ENCODE assay signal across 35 cellular contexts in the genomic region with DNA sequence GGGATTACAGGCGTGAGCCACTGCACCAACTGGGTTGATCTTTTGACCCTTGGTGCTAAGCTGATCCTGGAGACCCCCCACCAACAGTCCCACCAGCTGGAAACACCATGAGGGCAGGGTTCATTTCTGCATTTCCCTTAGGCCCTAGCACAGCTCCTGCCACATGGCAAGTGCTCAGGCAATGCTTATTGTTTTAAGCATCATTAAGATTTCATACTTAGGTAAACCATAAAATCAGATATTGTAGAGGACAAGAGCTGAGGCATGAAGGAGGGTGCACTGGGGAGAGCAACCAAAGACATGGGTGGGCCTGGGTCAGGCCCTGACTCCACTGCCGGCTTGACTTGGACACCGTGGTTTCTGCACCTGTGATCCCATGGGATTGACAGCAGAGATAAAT. TPM values are rescaled to one million over a fixed set of nuclear protein-coding genes. Genes with fewer than 3 reads are reported as not detected.
"Had no signal": no experiment of that assay in that cellular context is flagged by ENCODE, and none has a peak within 500 bp of the region (broad histone marks: within the 10 kb centered on the region; RNA-seq: fewer than 3 reads in every experiment).

No MANE protein-coding gene starts in this region.

- H3K9me3 Mint-ChIP-seq: naive thymus-derived CD8-positive, alpha-beta T cell; neural crest cell; stimulated activated memory B cell treated with anti-CD40 and anti-IgM and Interleukin-4, amounts not matched to agents 10 μg/mL and 1 μg/mL and 100 μg/mL, for 72 hours; stimulated activated naive CD8-positive, alpha-beta T cell treated with anti-CD3 and anti-CD28 coated beads, Interleukin-15, amount 100 ng/mL, for 72 hours; type B pancreatic cell had no signal

- H3K4me3 Mint-ChIP-seq: naive thymus-derived CD8-positive, alpha-beta T cell; nephron; neural crest cell; stimulated activated memory B cell treated with anti-CD40 and anti-IgM and Interleukin-4, amounts not matched to agents 10 μg/mL and 1 μg/mL and 100 μg/mL, for 72 hours; stimulated activated naive CD8-positive, alpha-beta T cell treated with anti-CD3 and anti-CD28 coated beads, Interleukin-15, amount 100 ng/mL, for 72 hours; type B pancreatic cell had no signal

- H3K27me3 ChIP-seq: hepatocyte, neutrophil, tibial nerve, uterus had no signal

- H3K4me1 ChIP-seq: prostate gland, uterus had no signal

- H3K27ac Mint-ChIP-seq: naive thymus-derived CD8-positive, alpha-beta T cell; nephron; stimulated activated memory B cell treated with anti-CD40 and anti-IgM and Interleukin-4, amounts not matched to agents 10 μg/mL and 1 μg/mL and 100 μg/mL, for 72 hours; stimulated activated naive CD8-positive, alpha-beta T cell treated with anti-CD3 and anti-CD28 coated beads, Interleukin-15, amount 100 ng/mL, for 72 hours; type B pancreatic cell had no signal

- H3K27ac ChIP-seq: heart right ventricle, hepatocyte, left lung, lower lobe of right lung, neutrophil, prostate gland, tibial nerve, uterus had no signal

- H3K9me3 ChIP-seq: heart right ventricle, left lung, lower lobe of right lung, mucosa of descending colon, neutrophil, prostate gland, tibial nerve, uterus had no signal

- H2AFZ ChIP-seq: hepatocyte had no signal

- DNase-seq: heart right ventricle; kidney; left colon; left lung; lower lobe of right lung; mammary epithelial cell; mesendoderm; midbrain; mucosa of descending colon; naive thymus-derived CD8-positive, alpha-beta T cell; occipital lobe; retina; right cardiac atrium; stimulated activated CD4-positive, alpha-beta T cell treated with anti-CD3 and anti-CD28 coated beads, Interleukin-1b, Interleukin-23, amount 100 ng/mL, for 48 hours; stimulated activated CD4-positive, alpha-beta T cell treated with anti-CD3 and anti-CD28 coated beads, Interleukin-2, amount 100 ng/mL, for 48 hours; stimulated activated CD4-positive, alpha-beta T cell treated with anti-CD3 and anti-CD28 coated beads, Interleukin-4, amount 100 ng/mL, for 4 hours; stimulated activated CD8-positive, alpha-beta memory T cell treated with anti-CD3 and anti-CD28 coated beads, Interleukin-4, amount 100 ng/mL, for 48 hours; stimulated activated naive CD4-positive, alpha-beta T cell treated with Interleukin-2 at 50 U/mL for 16 hours; stimulated activated naive CD8-positive, alpha-beta T cell treated with anti-CD3 and anti-CD28 coated beads, Interleukin-15, amount 100 ng/mL, for 72 hours; substantia nigra; uterus had no signal

- H3K4me2 ChIP-seq: hepatocyte, smooth muscle cell had no signal

- H3K36me3 ChIP-seq: heart right ventricle, left lung, lower lobe of right lung, neutrophil, prostate gland, tibial nerve, uterus had no signal

- H3K4me3 ChIP-seq: heart right ventricle, hepatocyte, left lung, lower lobe of right lung, mucosa of descending colon, prostate gland, smooth muscle cell, tibial nerve, uterus had no signal

- H3K36me3 Mint-ChIP-seq: naive thymus-derived CD8-positive, alpha-beta T cell; stimulated activated memory B cell treated with anti-CD40 and anti-IgM and Interleukin-4, amounts not matched to agents 10 μg/mL and 1 μg/mL and 100 μg/mL, for 72 hours; type B pancreatic cell had no signal

- H3K79me2 ChIP-seq: hepatocyte had no signal

RNA-seq across cellular contexts. Expression of gene CHIT1, which starts 17.7 kb away (rescaled TPM):
- total RNA-seq: neural crest cell, occipital lobe, osteocyte, smooth muscle cell had no signal
- polyA plus RNA-seq: heart right ventricle, mammary epithelial cell, smooth muscle cell had no signal

RNA-seq across cellular contexts. Expression of gene CHI3L1, which starts 25.3 kb away (rescaled TPM):
- total RNA-seq: naive thymus-derived CD8-positive, alpha-beta T cell; neural crest cell; osteocyte had no signal
- polyA plus RNA-seq: naive thymus-derived CD8-positive, alpha-beta T cell had no signal

RNA-seq across cellular contexts. Expression of gene MYBPH, which starts 36.2 kb away (rescaled TPM):
- total RNA-seq: heart right ventricle; hepatocyte; kidney; left colon; lower lobe of right lung; mammary epithelial cell; mucosa of descending colon; naive thymus-derived CD8-positive, alpha-beta T cell; neural crest cell; occipital lobe; osteocyte; right cardiac atrium; sciatic nerve; temporal lobe; tibial nerve; ureter had no signal
- polyA plus RNA-seq: heart right ventricle; liver; mammary epithelial cell; naive thymus-derived CD8-positive, alpha-beta T cell had no signal
